Comparison of ENCODE assay signal across 2 cellular contexts in genomic region chr14:58732387-58732786, GRCh38.
TF ChIP-seq lines count a peak whose summit lies in the region.

No MANE protein-coding gene starts in this region.

TF ChIP-seq in IMR-90, 13 proteins besides CTCF, POLR2A, EP300 and RAD21:
- TF ChIP-seq BHLHE40 (IDR thresholded peaks at IDR 0.05; ENCODE audit: low read depth, low read length), result no peak
- no peak for TF ChIP-seq ELK1 (IDR thresholded peaks at IDR 0.05; ENCODE audit: borderline replicate concordance, low read depth, low read length)
- TF ChIP-seq SMC3 (IDR thresholded peaks at IDR 0.05; ENCODE audit: low read depth, low read length), result no peak
- TF ChIP-seq RCOR1 (IDR thresholded peaks at IDR 0.05; ENCODE audit: insufficient replicate concordance, low read length), result no peak
- no peak for TF ChIP-seq RFX5 (IDR thresholded peaks at IDR 0.05; ENCODE audit: low read depth, low read length)

TF ChIP-seq in endothelial cell of umbilical vein, 7 proteins besides CTCF, POLR2A, EP300 and RAD21:
- TF ChIP-seq, protein P1, sequence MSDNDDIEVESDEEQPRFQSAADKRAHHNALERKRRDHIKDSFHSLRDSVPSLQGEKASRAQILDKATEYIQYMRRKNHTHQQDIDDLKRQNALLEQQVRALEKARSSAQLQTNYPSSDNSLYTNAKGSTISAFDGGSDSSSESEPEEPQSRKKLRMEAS (IDR thresholded peaks at IDR 0.05; ENCODE audit: insufficient read depth, insufficient read length), result no peak
- TF ChIP-seq GATA2 (IDR thresholded peaks at IDR 0.05; ENCODE audit: insufficient read depth, insufficient read length, low read depth, low read length) (no peak), EZH2 (IDR thresholded peaks at IDR 0.05; ENCODE audit: borderline replicate concordance, low read depth, low read length, severe bottlenecking) (no peak), POLR2AphosphoS5 (IDR thresholded peaks at IDR 0.05; ENCODE audit: insufficient read depth, low read depth, low read length) (no peak), JUN (IDR thresholded peaks at IDR 0.05; ENCODE audit: borderline replicate concordance, insufficient read depth, insufficient read length, low read depth) (no peak), MYC (IDR thresholded peaks at IDR 0.05; ENCODE audit: low read depth, low read length) (no peak), FOS (IDR thresholded peaks at IDR 0.05; ENCODE audit: borderline replicate concordance, insufficient read depth, low read length) (no peak)
